8 cellular contexts compared by ENCODE assay signal in genomic region chr1:2232255-2232915, GRCh38. TPM values are rescaled to one million over a fixed set of nuclear protein-coding genes. Genes with fewer than 3 reads are reported as not detected.
A peak's percentile ranks its signal among the peaks of the same experiment; 100 is the strongest.
DNase-seq lines count a peak whose midpoint lies in the region; ATAC-seq, FAIRE-seq and TF ChIP-seq lines count a peak whose summit lies in the region.

No MANE protein-coding gene starts in this region.

- H3K27me3 Mint-ChIP-seq in activated naive CD8-positive, alpha-beta T cell treated with anti-CD3 and anti-CD28 coated beads, Interleukin-2, amount 50 U/mL, for 24 hours, result no peaks in the 10 kb centered on the region

- H3K36me3 ChIP-seq in HAP-1 (replicated peaks) (peaks cover 5% of the 10 kb centered on the region), hepatocyte (replicated peaks; ENCODE audit: insufficient read depth, low read depth) (no peaks in the 10 kb centered on the region), small intestine (ENCODE audit: control insufficient read depth in 2 of 2, insufficient read depth in 2 of 2, low read length in 2 of 2) (no peaks in the 10 kb centered on the region)

- TF ChIP-seq CTCF in hepatocyte (IDR thresholded peaks at IDR 0.05; ENCODE audit: poor library complexity), result no peak

- H3K27me3 ChIP-seq in HAP-1 (ENCODE audit: low read depth) (no peaks in the 10 kb centered on the region), hepatocyte (no peaks in the 10 kb centered on the region), small intestine (ENCODE audit: control insufficient read depth in 2 of 2, insufficient read depth in 2 of 2, low read length in 2 of 2) (no peaks in the 10 kb centered on the region)

- no peaks in the 10 kb centered on the region for H3K9me2 ChIP-seq in hepatocyte (replicated peaks; ENCODE audit: insufficient read depth)

- H3K4me2 ChIP-seq in hepatocyte, result peak overlapping the region; percentile 100

- H3K4me1 ChIP-seq in HAP-1 (peaks cover 9% of the 10 kb centered on the region), hepatocyte (ENCODE audit: insufficient read depth) (peaks cover 62% of the 10 kb centered on the region), small intestine (ENCODE audit: control insufficient read depth in 2 of 2, insufficient read depth in 1 of 2, low read depth in 1 of 2, low read length in 1 of 2) (peaks cover 6 to 31% of the 10 kb centered on the region in 2 donors)

- peaks cover 88% of the 10 kb centered on the region for H4K20me1 ChIP-seq in hepatocyte (ENCODE audit: insufficient read depth, poor library complexity, severe bottlenecking)

- DNase-seq in HAP-1 (ENCODE audit: low spot score in 2 of 2) (no peak), hepatocyte (ENCODE audit: low spot score) (no peak), small intestine (no peak), hepatic stellate cell (ENCODE audit: low spot score) (no peak), NCI-H2029 treated with DMSO at 0.1 percent for 48 hours (lab: John Stamatoyannopoulos, UW) (no peak), NCI-H2107 treated with DMSO at 0.1 percent for 48 hours (lab: John Stamatoyannopoulos, UW; ENCODE audit: unreplicated experiment) (no peak)
- no peak for DNase-seq in activated naive CD8-positive, alpha-beta T cell treated with anti-CD3 and anti-CD28 coated beads, Interleukin-2, amount 50 U/mL, for 24 hours

- H3K27ac Mint-ChIP-seq in activated naive CD8-positive, alpha-beta T cell treated with anti-CD3 and anti-CD28 coated beads, Interleukin-2, amount 50 U/mL, for 24 hours, result peak overlapping the region; percentile 92

- peaks cover 69% of the 10 kb centered on the region for H3K4me1 Mint-ChIP-seq in activated naive CD8-positive, alpha-beta T cell treated with anti-CD3 and anti-CD28 coated beads, Interleukin-2, amount 50 U/mL, for 24 hours

- in situ Hi-C loops in HAP-1 (cut with MboI; ENCODE audit: low sequenced_read_pairs), result no loop called here

- FAIRE-seq in small intestine (lab: Jason Lieb, UNC), result no peak

- H3K36me3 Mint-ChIP-seq in activated naive CD8-positive, alpha-beta T cell treated with anti-CD3 and anti-CD28 coated beads, Interleukin-2, amount 50 U/mL, for 24 hours (ENCODE audit: low read depth), result peaks cover 14% of the 10 kb centered on the region

- WGBS in hepatocyte (ENCODE audit: low lambda C conversion rate, missing lambda C conversion rate), result 76% methylated on average over 16 of the region's 17 CpGs
- 37 to 48% (median 41%) methylated on average over 16 to 17 of the region's 17 CpGs for WGBS in small intestine, 3 donors

- H3K9me3 ChIP-seq in HAP-1 (no peaks in the 10 kb centered on the region), hepatocyte (ENCODE audit: low read depth) (no peaks in the 10 kb centered on the region), small intestine (ENCODE audit: control insufficient read depth, low read depth) (no peaks in the 10 kb centered on the region)

- no peaks in the 10 kb centered on the region for H3K9me3 Mint-ChIP-seq in activated naive CD8-positive, alpha-beta T cell treated with anti-CD3 and anti-CD28 coated beads, Interleukin-2, amount 50 U/mL, for 24 hours

- H3K27ac ChIP-seq in hepatocyte (peak overlapping the region; percentile 87), small intestine (ENCODE audit: low read depth in 1 of 2, low read length in 1 of 2) (peak overlapping the region; percentile 82 to 84)

- no peak for ATAC-seq in activated naive CD8-positive, alpha-beta T cell treated with anti-CD3 and anti-CD28 coated beads, Interleukin-2, amount 50 U/mL, for 24 hours
- ATAC-seq in HG03521 (IDR thresholded peaks at IDR 0.05; ENCODE audit: unreplicated experiment), result no peak

- peaks cover 88% of the 10 kb centered on the region for H3K79me2 ChIP-seq in hepatocyte

- H3K4me3 ChIP-seq in HAP-1 (peak overlapping the region; percentile 68), hepatocyte (no peak overlapping the region), small intestine (ENCODE audit: low read depth in 1 of 2, low read length in 2 of 2) (peak overlapping the region in 1 of 2 donors; percentile 84)

- H2AFZ ChIP-seq in hepatocyte, result no peak overlapping the region

- H3K4me3 Mint-ChIP-seq in activated naive CD8-positive, alpha-beta T cell treated with anti-CD3 and anti-CD28 coated beads, Interleukin-2, amount 50 U/mL, for 24 hours, result peak overlapping the region; percentile 92

RNA-seq across cellular contexts. Expression of gene SKI, which starts 4.3 kb away (rescaled TPM):
- 17.1 and 21.9 TPM in 2 replicates for total RNA-seq in hepatocyte
- polyA plus RNA-seq in hepatocyte, result 5.1 and 6.9 TPM in 2 replicates
- 10 to 100 TPM in 1 of 3 donors, 1 to 10 TPM in 2; 4.2 to 17.8 (median 5.4) TPM for polyA plus RNA-seq in small intestine

RNA-seq across cellular contexts. Expression of gene FAAP20, which starts 37.8 kb away (rescaled TPM):
- total RNA-seq in hepatocyte, result 24.9 and 36.6 TPM in 2 replicates
- 117 and 135 TPM in 2 replicates for polyA plus RNA-seq in hepatocyte
- polyA plus RNA-seq in small intestine, result 10 to 100 TPM; 20.6 to 51.4 (median 39.4) TPM
